9 cellular contexts compared by ENCODE assay signal in genomic region chrX:119990409-119990994, GRCh38. TPM values are rescaled to one million over a fixed set of nuclear protein-coding genes. Genes with fewer than 3 reads are reported as not detected.
DNase-seq lines count a peak whose midpoint lies in the region; ATAC-seq lines count a peak whose summit lies in the region.
"Had no signal": no experiment of that assay in that cellular context is flagged by ENCODE, and none has a peak within 500 bp of the region (broad histone marks: within the 10 kb centered on the region; RNA-seq: fewer than 3 reads in every experiment).

No MANE protein-coding gene starts in this region.

- H3K27me3 Mint-ChIP-seq in activated T-cell treated with anti-CD3 and anti-CD28 coated beads, Interleukin-2, amount 50 U/mL, for 24 hours, result peaks cover 84% of the 10 kb centered on the region
- peaks cover 55% of the 10 kb centered on the region for H3K27me3 Mint-ChIP-seq in T-helper 17 cell

- no peak for ATAC-seq in T-helper 17 cell
- ATAC-seq in HG03432 (IDR thresholded peaks at IDR 0.05; ENCODE audit: unreplicated experiment), result no peak
- ATAC-seq in HG03571 (IDR thresholded peaks at IDR 0.05; ENCODE audit: unreplicated experiment), result no peak
- no peak for ATAC-seq in HG03108 (IDR thresholded peaks at IDR 0.05; ENCODE audit: unreplicated experiment)

- H3K36me3 ChIP-seq in subcutaneous abdominal adipose tissue (ENCODE audit: control insufficient read depth in 5 of 5, insufficient read depth in 5 of 5, low read length in 5 of 5), result no peaks in the 10 kb centered on the region

- H3K4me3 Mint-ChIP-seq in activated T-cell treated with anti-CD3 and anti-CD28 coated beads, Interleukin-2, amount 50 U/mL, for 24 hours, result peak overlapping the region; percentile 68
- H3K4me3 Mint-ChIP-seq in T-helper 17 cell, result peak overlapping the region; percentile 71

- H3K9me3 ChIP-seq in T-helper 17 cell (ENCODE audit: control insufficient read depth, low read length, poor library complexity, severe bottlenecking) (no peaks in the 10 kb centered on the region), iPS-18c (ENCODE audit: control insufficient read depth, insufficient read depth, low read length) (peaks cover 8% of the 10 kb centered on the region), subcutaneous abdominal adipose tissue (ENCODE audit: control insufficient read depth in 5 of 5, low read length in 5 of 5) (peaks cover 0 to 3% (median 0%) of the 10 kb centered on the region in 5 donors)

- no peaks in the 10 kb centered on the region for H3K36me3 Mint-ChIP-seq in activated T-cell treated with anti-CD3 and anti-CD28 coated beads, Interleukin-2, amount 50 U/mL, for 24 hours (ENCODE audit: low read depth)
- H3K36me3 Mint-ChIP-seq in T-helper 17 cell (ENCODE audit: low read depth), result no peaks in the 10 kb centered on the region

- no peak for DNase-seq in activated T-cell treated with anti-CD3 and anti-CD28 coated beads, Interleukin-2, amount 50 U/mL, for 24 hours
- DNase-seq in activated T-cell treated with anti-CD3 and anti-CD28 coated beads for 4 hours (no peak), T-helper 17 cell (no peak)
- DNase-seq: NCI-H774 had no signal

- H3K4me3 ChIP-seq in iPS-18c (ENCODE audit: insufficient read depth, low read depth, low read length) (peak overlapping the region; percentile 44), subcutaneous abdominal adipose tissue (ENCODE audit: low read depth in 1 of 5, low read length in 5 of 5) (peak overlapping the region in 4 of 5 donors; percentile 23 to 47 (median 40))

- peaks cover 12% of the 10 kb centered on the region for H3K4me1 Mint-ChIP-seq in activated T-cell treated with anti-CD3 and anti-CD28 coated beads, Interleukin-2, amount 50 U/mL, for 24 hours (ENCODE audit: low read depth)
- H3K4me1 Mint-ChIP-seq in T-helper 17 cell, result peaks cover 6% of the 10 kb centered on the region

- H3K9me3 Mint-ChIP-seq in activated T-cell treated with anti-CD3 and anti-CD28 coated beads, Interleukin-2, amount 50 U/mL, for 24 hours, result no peaks in the 10 kb centered on the region

- peaks cover 36 to 59% (median 41%) of the 10 kb centered on the region in 5 donors for H3K27me3 ChIP-seq in subcutaneous abdominal adipose tissue (ENCODE audit: control insufficient read depth in 5 of 5, insufficient read depth in 4 of 5, low read length in 5 of 5)

- no peak overlapping the region for H3K27ac Mint-ChIP-seq in activated T-cell treated with anti-CD3 and anti-CD28 coated beads, Interleukin-2, amount 50 U/mL, for 24 hours
- no peak overlapping the region for H3K27ac Mint-ChIP-seq in T-helper 17 cell

- H3K9ac ChIP-seq in subcutaneous abdominal adipose tissue (ENCODE audit: low read length in 5 of 5), result no peak overlapping the region

- peaks cover 2 to 16% (median 15%) of the 10 kb centered on the region in 5 donors for H3K4me1 ChIP-seq in subcutaneous abdominal adipose tissue (ENCODE audit: control insufficient read depth in 5 of 5, insufficient read depth in 5 of 5, low read length in 5 of 5)

- no peak overlapping the region for H3K27ac ChIP-seq in subcutaneous abdominal adipose tissue (ENCODE audit: low read depth, low read length)

RNA-seq across cellular contexts. Expression of gene NKAP, which starts 47.0 kb away (rescaled TPM):
- total RNA-seq in T-helper 17 cell, result 10 to 100 TPM; 12.2 to 12.5 TPM
